ENCODE assay signal across 9 cellular contexts in genomic region chr3:58526124-58526957, GRCh38. TPM values are rescaled to one million over a fixed set of nuclear protein-coding genes. Genes with fewer than 3 reads are reported as not detected.
DNase-seq lines count a peak whose midpoint lies in the region; ATAC-seq, FAIRE-seq and TF ChIP-seq lines count a peak whose summit lies in the region.
"Had no signal": no experiment of that assay in that cellular context is flagged by ENCODE, and none has a peak within 500 bp of the region (broad histone marks: within the 10 kb centered on the region; RNA-seq: fewer than 3 reads in every experiment).

No MANE protein-coding gene starts in this region.

- no peaks in the 10 kb centered on the region for H3K9me3 ChIP-seq in HepG2 (ENCODE audit: low read length)

- no peaks in the 10 kb centered on the region for H4K20me1 ChIP-seq in HepG2 (ENCODE audit: insufficient read depth, low read length)

- peak; percentile 84 for FAIRE-seq in HepG2 (lab: Jason Lieb, UNC)
- FAIRE-seq: GM12878 had no signal

- no peaks in the 10 kb centered on the region for H3K27me3 ChIP-seq in HepG2 (ENCODE audit: control insufficient read depth in 1 of 2, insufficient read depth in 2 of 2, low read length in 2 of 2)

- POLR2A ChIA-PET in HepG2 (lab: Yijun Ruan, JAX), result interaction anchor here (0.6 to 4.5 kb wide), 12 partner anchors 8 to 219 kb away, joined by 3 to 55 read pairs (median 4); partner anchors contain the start of genes ACOX2 and KCTD6

- H3K79me2 ChIP-seq in HepG2 (ENCODE audit: insufficient read depth, low read length), result no peaks in the 10 kb centered on the region

- ATAC-seq in HepG2 (peak; percentile 76), GM18517 (IDR thresholded peaks at IDR 0.05; ENCODE audit: unreplicated experiment) (no peak)
- ATAC-seq: GM12878 had no signal

- no peak overlapping the region for H3K4me3 Mint-ChIP-seq in activated T-helper 1 cell treated with anti-CD3 and anti-CD28 coated beads, Interleukin-12 subunit alpha, Interleukin-12 subunit beta, Interleukin-2, Interleukin-4 antibody, amounts not matched to agents 30 ng/mL and 10 ng/mL and 1 ng/mL, durations not matched to agents 14 hours and 24 hours and 36 hours

- in situ Hi-C loops in HepG2 (cut with HindIII; ENCODE audit: extremely low pct_ligation_motif_present, low pct_unique_long_range_greater_than_20kb), result no loop called here

- H3K27me3 Mint-ChIP-seq in activated T-helper 1 cell treated with anti-CD3 and anti-CD28 coated beads, Interleukin-12 subunit alpha, Interleukin-12 subunit beta, Interleukin-2, Interleukin-4 antibody, amounts not matched to agents 30 ng/mL and 10 ng/mL and 1 ng/mL, durations not matched to agents 14 hours and 24 hours and 36 hours (ENCODE audit: insufficient read depth), result peaks cover 7% of the 10 kb centered on the region

- H3K36me3 ChIP-seq in HepG2 (replicated peaks in 1 of 2; ENCODE audit: control insufficient read depth in 1 of 2, insufficient read depth in 2 of 2, low read length in 2 of 2), result peaks cover 6 to 21% of the 10 kb centered on the region in 2 experiments; a peak in 4 of 5 replicates

- peaks cover 68% of the 10 kb centered on the region for H3K4me1 ChIP-seq in HepG2 (ENCODE audit: insufficient read depth, low read length)

- intact Hi-C loops in HepG2 (cut with micrococcal nuclease; ENCODE audit: unreplicated experiment), result no loop called here
- intact Hi-C loops in activated T-helper 1 cell treated with anti-CD3 and anti-CD28 coated beads, Interleukin-12 subunit alpha, Interleukin-12 subunit beta, Interleukin-2, Interleukin-4 antibody, amounts not matched to agents 30 ng/mL and 10 ng/mL and 1 ng/mL, durations not matched to agents 14 hours and 24 hours and 36 hours (cut with micrococcal nuclease), result no loop called here

- TF ChIP-seq CTCF in HepG2 (CRISPR knock-in tag; IDR thresholded peaks at IDR 0.05), result no peak

- DNase-seq in COLO829 (ENCODE audit: low spot score), result peak; percentile 97
- peak; percentile 88 for DNase-seq in LHCN-M2 (ENCODE audit: low read depth)
- peak; percentile 86 for DNase-seq in astrocyte of the hippocampus (ENCODE audit: low read depth, low spot score)
- DNase-seq in HepG2 (ENCODE audit: low spot score), result peak; percentile 88
- no peak for DNase-seq in T-helper 9 cell
- DNase-seq in activated T-helper 1 cell treated with anti-CD3 and anti-CD28 coated beads, Interleukin-12 subunit alpha, Interleukin-12 subunit beta, Interleukin-2, Interleukin-4 antibody, amounts not matched to agents 30 ng/mL and 10 ng/mL and 1 ng/mL, durations not matched to agents 14 hours and 24 hours and 36 hours (ENCODE audit: low spot score), result no peak
- DNase-seq in NCI-H2029 (lab: John Stamatoyannopoulos, UW), result no peak

- no TSS peak for BruUV-seq in HepG2 (replicated peaks; lab: Mats Ljungman, UMichigan)

- no peaks in the 10 kb centered on the region for H3K4me1 Mint-ChIP-seq in activated T-helper 1 cell treated with anti-CD3 and anti-CD28 coated beads, Interleukin-12 subunit alpha, Interleukin-12 subunit beta, Interleukin-2, Interleukin-4 antibody, amounts not matched to agents 30 ng/mL and 10 ng/mL and 1 ng/mL, durations not matched to agents 14 hours and 24 hours and 36 hours (ENCODE audit: low read depth)

- H3K27ac ChIP-seq in HepG2 (ENCODE audit: extremely low read length, insufficient read depth, low read length), result no peak overlapping the region

- H3K4me3 ChIP-seq in HepG2 (replicated peaks in 1 of 3; ENCODE audit: insufficient read depth in 1 of 3, low read depth in 2 of 3, low read length in 3 of 3), result peak overlapping the region in 1 of 3 experiments; percentile 24; a peak in 2 of 6 replicates
- H3K4me3 ChIP-seq: GM12878 had no signal

- peak overlapping the region; percentile 43 for H3K4me2 ChIP-seq in HepG2 (ENCODE audit: low read depth, low read length)

- no peak overlapping the region for H3K9ac ChIP-seq in HepG2 (ENCODE audit: insufficient read depth, low read depth, low read length)

- peak in 1 of 2 experiments; percentile 75; a peak in 1 of 4 replicates for TF ChIP-seq EP300 in HepG2 (IDR thresholded peaks at IDR 0.05; ENCODE audit: low read depth in 2 of 2, low read length in 2 of 2)
- TF ChIP-seq EP300 in HepG2 (CRISPR knock-in tag; IDR thresholded peaks at IDR 0.05; ENCODE audit: borderline replicate concordance), result peak; percentile 59

- 65% methylated on average over 5 of the region's 12 CpGs for WGBS in HepG2 (ENCODE audit: low lambda C conversion rate)

- no peaks in the 10 kb centered on the region for H3K36me3 Mint-ChIP-seq in activated T-helper 1 cell treated with anti-CD3 and anti-CD28 coated beads, Interleukin-12 subunit alpha, Interleukin-12 subunit beta, Interleukin-2, Interleukin-4 antibody, amounts not matched to agents 30 ng/mL and 10 ng/mL and 1 ng/mL, durations not matched to agents 14 hours and 24 hours and 36 hours (ENCODE audit: low read depth)

- peak; percentile 13; the same call in 1 of the 2 replicates for TF ChIP-seq RAD21 in HepG2 (CRISPR knock-in tag; IDR thresholded peaks at IDR 0.05)

- TF ChIP-seq POLR2A in HepG2 (IDR thresholded peaks at IDR 0.05; ENCODE audit: insufficient read depth in 1 of 2, low read depth in 2 of 2, low read length in 2 of 2), result peak; percentile 49 to 56; a peak in 2 of 4 replicates

- no peak overlapping the region for H3K27ac Mint-ChIP-seq in activated T-helper 1 cell treated with anti-CD3 and anti-CD28 coated beads, Interleukin-12 subunit alpha, Interleukin-12 subunit beta, Interleukin-2, Interleukin-4 antibody, amounts not matched to agents 30 ng/mL and 10 ng/mL and 1 ng/mL, durations not matched to agents 14 hours and 24 hours and 36 hours

- H3K9me3 Mint-ChIP-seq in activated T-helper 1 cell treated with anti-CD3 and anti-CD28 coated beads, Interleukin-12 subunit alpha, Interleukin-12 subunit beta, Interleukin-2, Interleukin-4 antibody, amounts not matched to agents 30 ng/mL and 10 ng/mL and 1 ng/mL, durations not matched to agents 14 hours and 24 hours and 36 hours, result no peaks in the 10 kb centered on the region

- CTCF ChIA-PET in HepG2 (lab: Yijun Ruan, JAX; ENCODE audit: low intra/inter-chr PET ratio, low total read pairs), result no interaction called here

- no peak overlapping the region for H2AFZ ChIP-seq in HepG2 (ENCODE audit: low read length)

RNA-seq across cellular contexts. Expression of gene ACOX2, which starts 10.6 kb away (rescaled TPM):
- total RNA-seq in LHCN-M2 (2014; rRNA removed) (2.4 and 2.7 TPM in 2 replicates), HepG2 (2016; rRNA removed; fragmentation: Illumina TruSeq; extraction: Trizol) (41.1 and 42.6 TPM in 2 replicates)
- polyA plus RNA-seq in LHCN-M2 (2012), result 0.50 TPM
- total RNA-seq in HepG2 (2016; cell fraction: cytosol; rRNA removed; fragmentation: Illumina TruSeq; extraction: Trizol; ENCODE audit: low read depth), result 13.1 and 13.7 TPM in 2 replicates
- total RNA-seq in HepG2 (2016; cell fraction: insoluble cytoplasmic fraction; rRNA removed; fragmentation: Illumina TruSeq; extraction: Trizol), result 39.0 and 39.8 TPM in 2 replicates
- 18.6 and 20.4 TPM in 2 replicates for total RNA-seq in HepG2 (2016; cell fraction: membrane; rRNA removed; fragmentation: Illumina TruSeq; extraction: Trizol)
- total RNA-seq in HepG2 (2016; cell fraction: nucleus; rRNA removed; fragmentation: Illumina TruSeq; extraction: Trizol), result 48.2 and 48.3 TPM in 2 replicates
- 98.5 and 105 TPM in 2 replicates for polyA plus RNA-seq in HepG2 (2011; rRNA removed)
- polyA plus RNA-seq in HepG2 (2011; cell fraction: cytosol; rRNA removed), result 49.0 and 60.3 TPM in 2 replicates
- polyA plus RNA-seq in HepG2 (2011; cell fraction: nucleus; rRNA removed), result 306 and 373 TPM in 2 replicates
- 29.8 and 60.1 TPM in 2 replicates for polyA plus RNA-seq in HepG2 (2012)
- 12.5 and 13.1 TPM in 2 replicates for polyA plus RNA-seq in HepG2 (2016; cell fraction: cytosol; fragmentation: Illumina TruSeq; extraction: Trizol; ENCODE audit: low read depth)
- 50.0 and 58.0 TPM in 2 replicates for polyA plus RNA-seq in HepG2 (2016; cell fraction: insoluble cytoplasmic fraction; fragmentation: Illumina TruSeq; extraction: Trizol; ENCODE audit: low read depth)
- 16.6 and 17.1 TPM in 2 replicates for polyA plus RNA-seq in HepG2 (2016; cell fraction: membrane; fragmentation: Illumina TruSeq; extraction: Trizol; ENCODE audit: low read depth)
- 86.5 and 86.8 TPM in 2 replicates for polyA plus RNA-seq in HepG2 (2016; cell fraction: nucleus; fragmentation: Illumina TruSeq; extraction: Trizol; ENCODE audit: insufficient read depth, low read depth)
- 95.4 TPM in 1 of 2 replicates, not detected in the other for polyA minus RNA-seq in HepG2 (2011; rRNA and poly(A)+ RNA removed; ENCODE audit: low replicate concordance)
- polyA minus RNA-seq in HepG2 (2011; cell fraction: cytosol; rRNA and poly(A)+ RNA removed), result 23.3 and 26.9 TPM in 2 replicates
- 86.3 and 110 TPM in 2 replicates for polyA minus RNA-seq in HepG2 (2011; cell fraction: nucleus; rRNA and poly(A)+ RNA removed)
- total RNA-seq in activated T-helper 1 cell treated with anti-CD3 and anti-CD28 coated beads, Interleukin-12 subunit alpha, Interleukin-12 subunit beta, Interleukin-2, Interleukin-4 antibody, amounts not matched to agents 30 ng/mL and 10 ng/mL and 1 ng/mL, durations not matched to agents 14 hours and 24 hours and 36 hours, result not detected in 2 replicates
- total RNA-seq: GM12878 had no signal

RNA-seq across cellular contexts. Expression of gene KCTD6, which starts 34.4 kb away (rescaled TPM):
- total RNA-seq in LHCN-M2 (2014; rRNA removed) (7.1 and 10.7 TPM in 2 replicates), HepG2 (2016; rRNA removed; fragmentation: Illumina TruSeq; extraction: Trizol) (14.0 and 14.2 TPM in 2 replicates)
- polyA plus RNA-seq in LHCN-M2 (2012), result 3.7 TPM
- 9.3 and 12.2 TPM in 2 replicates for total RNA-seq in HepG2 (2016; cell fraction: cytosol; rRNA removed; fragmentation: Illumina TruSeq; extraction: Trizol; ENCODE audit: low read depth)
- total RNA-seq in HepG2 (2016; cell fraction: insoluble cytoplasmic fraction; rRNA removed; fragmentation: Illumina TruSeq; extraction: Trizol), result 13.2 and 17.0 TPM in 2 replicates
- total RNA-seq in HepG2 (2016; cell fraction: membrane; rRNA removed; fragmentation: Illumina TruSeq; extraction: Trizol), result 20.0 and 22.1 TPM in 2 replicates
- total RNA-seq in HepG2 (2016; cell fraction: nucleus; rRNA removed; fragmentation: Illumina TruSeq; extraction: Trizol), result 12.3 and 13.2 TPM in 2 replicates
- 12.0 and 13.4 TPM in 2 replicates for polyA plus RNA-seq in HepG2 (2011; rRNA removed)
- polyA plus RNA-seq in HepG2 (2011; cell fraction: cytosol; rRNA removed), result 6.5 and 11.1 TPM in 2 replicates
- polyA plus RNA-seq in HepG2 (2011; cell fraction: nucleus; rRNA removed), result 7.0 and 14.1 TPM in 2 replicates
- polyA plus RNA-seq in HepG2 (2012), result 10.7 and 12.1 TPM in 2 replicates
- polyA plus RNA-seq in HepG2 (2016; cell fraction: cytosol; fragmentation: Illumina TruSeq; extraction: Trizol; ENCODE audit: low read depth), result 10.5 and 12.2 TPM in 2 replicates
- 19.5 and 23.9 TPM in 2 replicates for polyA plus RNA-seq in HepG2 (2016; cell fraction: insoluble cytoplasmic fraction; fragmentation: Illumina TruSeq; extraction: Trizol; ENCODE audit: low read depth)
- polyA plus RNA-seq in HepG2 (2016; cell fraction: membrane; fragmentation: Illumina TruSeq; extraction: Trizol; ENCODE audit: low read depth), result 17.5 and 18.4 TPM in 2 replicates
- polyA plus RNA-seq in HepG2 (2016; cell fraction: nucleus; fragmentation: Illumina TruSeq; extraction: Trizol; ENCODE audit: insufficient read depth, low read depth), result 23.8 and 26.9 TPM in 2 replicates
- polyA minus RNA-seq in HepG2 (2011; rRNA and poly(A)+ RNA removed; ENCODE audit: low replicate concordance), result 3.9 and 8.0 TPM in 2 replicates
- 4.9 and 5.9 TPM in 2 replicates for polyA minus RNA-seq in HepG2 (2011; cell fraction: cytosol; rRNA and poly(A)+ RNA removed)
- polyA minus RNA-seq in HepG2 (2011; cell fraction: nucleus; rRNA and poly(A)+ RNA removed), result 7.3 and 17.8 TPM in 2 replicates
- 7.0 and 8.9 TPM in 2 replicates for total RNA-seq in activated T-helper 1 cell treated with anti-CD3 and anti-CD28 coated beads, Interleukin-12 subunit alpha, Interleukin-12 subunit beta, Interleukin-2, Interleukin-4 antibody, amounts not matched to agents 30 ng/mL and 10 ng/mL and 1 ng/mL, durations not matched to agents 14 hours and 24 hours and 36 hours

RNA-seq across cellular contexts. Expression of gene FAM107A, which starts 50.9 kb away (rescaled TPM):
- total RNA-seq in LHCN-M2 (2014; rRNA removed) (not detected in 2 replicates), HepG2 (2016; rRNA removed; fragmentation: Illumina TruSeq; extraction: Trizol) (not detected in 2 replicates)
- polyA plus RNA-seq in LHCN-M2 (2012), result 0.02 TPM
- total RNA-seq in HepG2 (2016; cell fraction: cytosol; rRNA removed; fragmentation: Illumina TruSeq; extraction: Trizol; ENCODE audit: low read depth), result not detected in 2 replicates
- not detected in 2 replicates for total RNA-seq in HepG2 (2016; cell fraction: insoluble cytoplasmic fraction; rRNA removed; fragmentation: Illumina TruSeq; extraction: Trizol)
- not detected in 2 replicates for total RNA-seq in HepG2 (2016; cell fraction: membrane; rRNA removed; fragmentation: Illumina TruSeq; extraction: Trizol)
- not detected in 2 replicates for total RNA-seq in HepG2 (2016; cell fraction: nucleus; rRNA removed; fragmentation: Illumina TruSeq; extraction: Trizol)
- polyA plus RNA-seq in HepG2 (2011; rRNA removed), result not detected in 2 replicates
- not detected in 2 replicates for polyA plus RNA-seq in HepG2 (2011; cell fraction: cytosol; rRNA removed)
- not detected in 2 replicates for polyA plus RNA-seq in HepG2 (2011; cell fraction: nucleus; rRNA removed)
- polyA plus RNA-seq in HepG2 (2012), result 0.13 and 0.62 TPM in 2 replicates
- not detected in 2 replicates for polyA plus RNA-seq in HepG2 (2016; cell fraction: cytosol; fragmentation: Illumina TruSeq; extraction: Trizol; ENCODE audit: low read depth)
- not detected in 2 replicates for polyA plus RNA-seq in HepG2 (2016; cell fraction: insoluble cytoplasmic fraction; fragmentation: Illumina TruSeq; extraction: Trizol; ENCODE audit: low read depth)
- polyA plus RNA-seq in HepG2 (2016; cell fraction: membrane; fragmentation: Illumina TruSeq; extraction: Trizol; ENCODE audit: low read depth), result not detected in 2 replicates
- polyA plus RNA-seq in HepG2 (2016; cell fraction: nucleus; fragmentation: Illumina TruSeq; extraction: Trizol; ENCODE audit: insufficient read depth, low read depth), result not detected in 2 replicates
- polyA minus RNA-seq in HepG2 (2011; rRNA and poly(A)+ RNA removed; ENCODE audit: low replicate concordance), result not detected in 2 replicates
- not detected in 2 replicates for polyA minus RNA-seq in HepG2 (2011; cell fraction: cytosol; rRNA and poly(A)+ RNA removed)
- not detected in 2 replicates for polyA minus RNA-seq in HepG2 (2011; cell fraction: nucleus; rRNA and poly(A)+ RNA removed)
- not detected in 2 replicates for total RNA-seq in activated T-helper 1 cell treated with anti-CD3 and anti-CD28 coated beads, Interleukin-12 subunit alpha, Interleukin-12 subunit beta, Interleukin-2, Interleukin-4 antibody, amounts not matched to agents 30 ng/mL and 10 ng/mL and 1 ng/mL, durations not matched to agents 14 hours and 24 hours and 36 hours
- total RNA-seq: GM12878 had no signal
- polyA plus RNA-seq: GM12878 had no signal

Comparison
In these comparisons a context has a peak if more than half of its experiments do, and no peak if none do; other contexts are left out.
1. DNase-seq: peak in COLO829 (single experiment), LHCN-M2 (single experiment), astrocyte of the hippocampus (single experiment) and HepG2 (single experiment); none in T-helper 9 cell (single experiment), activated T-helper 1 cell treated with anti-CD3 and anti-CD28 coated beads, Interleukin-12 subunit alpha, Interleukin-12 subunit beta, Interleukin-2, Interleukin-4 antibody, amounts not matched to agents 30 ng/mL and 10 ng/mL and 1 ng/mL, durations not matched to agents 14 hours and 24 hours and 36 hours (single experiment) and NCI-H2029 (single experiment).